1 cellular context compared by ENCODE assay signal in genomic region chr17:39461113-39461910, GRCh38.
A peak's percentile ranks its signal among the peaks of the same experiment; 100 is the strongest.
TF ChIP-seq lines count a peak whose summit lies in the region.

CDK12 (plus strand) TSS chr17:39461486; CDS start chr17:39462072, 586 bp downstream.

TF ChIP-seq in H1, 55 proteins besides CTCF, POLR2A, EP300 and RAD21 (continued from another document):
- TF ChIP-seq TCF12 (IDR thresholded peaks at IDR 0.05; ENCODE audit: low read depth, low read length), result no peak
- TF ChIP-seq USF2 (IDR thresholded peaks at IDR 0.05; ENCODE audit: low read length), result no peak
- TF ChIP-seq CREB1 (IDR thresholded peaks at IDR 0.05), result peak; percentile 56
- no peak for TF ChIP-seq CHD7 (IDR thresholded peaks at IDR 0.05; ENCODE audit: insufficient replicate concordance, low read length)
- peak; percentile 96 for TF ChIP-seq PHF8 (conservative IDR thresholded peaks at IDR 0.05; ENCODE audit: low read depth, low read length)
- peak in 1 of 2 experiments; percentile 76; a peak in 2 of 4 replicates for TF ChIP-seq SIN3A (conservative IDR thresholded peaks at IDR 0.05 in 1 of 2, IDR thresholded peaks at IDR 0.05 in 1 of 2; ENCODE audit: low read depth in 1 of 2, low read length in 2 of 2)
- TF ChIP-seq CBX8 (IDR thresholded peaks at IDR 0.05; ENCODE audit: borderline replicate concordance, low read depth, low read length), result no peak
- peak; percentile 24; the same call in 1 of the 2 replicates for TF ChIP-seq SP2 (IDR thresholded peaks at IDR 0.05; ENCODE audit: low read length)
- peak; percentile 99 for TF ChIP-seq POLR2AphosphoS5 (IDR thresholded peaks at IDR 0.05; ENCODE audit: low read depth, low read length)
- TF ChIP-seq ASH2L (IDR thresholded peaks at IDR 0.05; ENCODE audit: low read length), result peak; percentile 81
- peak; percentile 60; the same call in 1 of the 2 replicates for TF ChIP-seq EGR1 (IDR thresholded peaks at IDR 0.05; ENCODE audit: borderline replicate concordance, low read depth, low read length)
